In the genomic region with DNA sequence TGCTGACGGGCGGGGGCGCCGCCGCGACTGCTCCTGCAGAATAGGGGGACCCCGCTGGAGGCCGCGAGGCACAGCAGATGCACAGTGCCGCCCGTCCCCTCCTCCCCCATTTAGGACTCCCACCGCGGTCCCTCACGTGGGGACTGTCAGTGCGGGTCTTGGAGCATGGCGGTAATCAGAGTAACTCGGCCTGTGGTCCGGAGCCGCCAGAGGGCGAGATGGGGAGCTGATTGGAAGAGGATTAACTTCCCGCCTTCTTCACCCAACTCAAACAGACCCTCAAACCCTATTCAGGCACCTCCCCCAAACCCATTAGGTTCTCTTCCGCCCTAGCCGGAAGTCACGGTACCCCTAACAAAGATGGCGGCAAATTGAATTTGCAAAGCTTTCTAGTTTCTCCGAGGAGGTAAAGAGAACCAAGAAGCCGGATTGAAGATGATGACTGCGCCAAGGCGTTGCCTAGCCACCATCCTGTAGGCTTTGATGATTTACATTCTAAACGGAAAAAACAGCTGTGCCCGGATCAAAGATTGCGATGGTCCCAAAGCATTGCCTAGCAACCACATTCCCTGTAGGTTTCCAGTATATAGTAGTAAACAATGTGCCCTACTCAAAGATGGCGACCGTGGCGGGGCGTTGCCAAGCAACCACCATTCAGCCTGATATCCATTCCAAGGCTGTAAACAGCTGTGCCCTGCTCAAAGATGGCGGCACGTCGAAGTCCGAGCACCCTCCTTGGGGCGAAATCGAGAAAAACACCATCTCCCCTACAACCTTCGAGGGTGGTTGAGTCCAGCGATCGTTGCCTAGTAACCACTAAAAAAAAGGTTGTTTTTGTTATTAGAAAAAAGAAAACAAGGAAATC, we compare ENCODE assay signal across 8 cellular contexts. TPM values are rescaled to one million over a fixed set of nuclear protein-coding genes. Genes with fewer than 3 reads are reported as not detected.
A peak's percentile ranks its signal among the peaks of the same experiment; 100 is the strongest.
DNase-seq lines count a peak whose midpoint lies in the region; ATAC-seq, FAIRE-seq and TF ChIP-seq lines count a peak whose summit lies in the region.

A gene with protein sequence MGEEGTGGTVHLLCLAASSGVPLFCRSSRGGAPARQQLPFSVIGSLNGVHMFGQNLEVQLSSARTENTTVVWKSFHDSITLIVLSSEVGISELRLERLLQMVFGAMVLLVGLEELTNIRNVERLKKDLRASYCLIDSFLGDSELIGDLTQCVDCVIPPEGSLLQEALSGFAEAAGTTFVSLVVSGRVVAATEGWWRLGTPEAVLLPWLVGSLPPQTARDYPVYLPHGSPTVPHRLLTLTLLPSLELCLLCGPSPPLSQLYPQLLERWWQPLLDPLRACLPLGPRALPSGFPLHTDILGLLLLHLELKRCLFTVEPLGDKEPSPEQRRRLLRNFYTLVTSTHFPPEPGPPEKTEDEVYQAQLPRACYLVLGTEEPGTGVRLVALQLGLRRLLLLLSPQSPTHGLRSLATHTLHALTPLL (minus strand): TSS at position 296 of the 865 bp plus-strand sequence. CDS start 186 bp downstream, at position 110.

- H3K4me1 ChIP-seq in small intestine (ENCODE audit: control insufficient read depth in 2 of 2, insufficient read depth in 1 of 2, low read depth in 1 of 2, low read length in 1 of 2), result peaks cover 0 to 4% of the 10 kb centered on the region in 2 donors

- POLR2A ChIA-PET in activated B cell treated with CpG ODN at 0.5 μM for 24 hours (lab: Charles Lee), result interaction anchor here (0.6 to 2.8 kb wide), 19 partner anchors 31 to 516 kb away, joined by 3 to 23 read pairs (median 6); a partner anchor contains a TSS

- H3K27ac Mint-ChIP-seq in activated B cell treated with CpG ODN at 0.5 μM for 24 hours, result peak within 1 kb of the TSS; percentile 99

- peaks cover 42% of the 10 kb centered on the region for H3K4me1 Mint-ChIP-seq in activated B cell treated with CpG ODN at 0.5 μM for 24 hours

- no peaks in the 10 kb centered on the region for H3K36me3 ChIP-seq in small intestine (ENCODE audit: control insufficient read depth in 2 of 2, insufficient read depth in 2 of 2, low read length in 2 of 2)

- no peaks in the 10 kb centered on the region for H3K27me3 Mint-ChIP-seq in activated B cell treated with CpG ODN at 0.5 μM for 24 hours

- TF ChIP-seq CTCF in GM13976 (IDR thresholded peaks at IDR 0.05; ENCODE audit: borderline replicate concordance, control extremely low read depth, extremely low read depth, insufficient read depth, missing control alignments) (no peak), activated B cell treated with CpG ODN at 0.5 μM for 24 hours (IDR thresholded peaks at IDR 0.05) (no peak), cardiac fibroblast (IDR thresholded peaks at IDR 0.05; ENCODE audit: low read depth, low read length) (no peak)

- H3K27ac ChIP-seq in small intestine (ENCODE audit: low read depth in 1 of 2, low read length in 1 of 2), result peak within 1 kb of the TSS; percentile 4 to 82

- H3K27me3 ChIP-seq in small intestine (ENCODE audit: control insufficient read depth in 2 of 2, insufficient read depth in 2 of 2, low read length in 2 of 2), result no peaks in the 10 kb centered on the region

- peak within 1 kb of the TSS; percentile 94 for H3K4me3 Mint-ChIP-seq in activated B cell treated with CpG ODN at 0.5 μM for 24 hours

- FAIRE-seq in small intestine (lab: Jason Lieb, UNC), result no peak

- peak; percentile 39 for ATAC-seq in HG03108 (IDR thresholded peaks at IDR 0.05; ENCODE audit: unreplicated experiment)
- ATAC-seq in activated B cell treated with CpG ODN at 0.5 μM for 24 hours (ENCODE audit: low read depth), result peak; percentile 58
- no peak for ATAC-seq in HG03025 (IDR thresholded peaks at IDR 0.05; ENCODE audit: low FRiP score, unreplicated experiment)

- H3K4me3 ChIP-seq in cardiac fibroblast (replicated peaks in 1 of 2; ENCODE audit: low read depth in 2 of 2, low read length in 2 of 2) (peak within 1 kb of the TSS; percentile 69 to 77), small intestine (ENCODE audit: low read depth in 1 of 2, low read length in 2 of 2) (peak within 1 kb of the TSS; percentile 26 to 56)

- no peaks in the 10 kb centered on the region for H3K9me3 ChIP-seq in small intestine (ENCODE audit: control insufficient read depth, low read depth)

- no peaks in the 10 kb centered on the region for H3K9me3 Mint-ChIP-seq in activated B cell treated with CpG ODN at 0.5 μM for 24 hours

- peaks cover 12% of the 10 kb centered on the region for H3K36me3 Mint-ChIP-seq in activated B cell treated with CpG ODN at 0.5 μM for 24 hours (ENCODE audit: low read depth)

- CTCF ChIA-PET in activated B cell treated with CpG ODN at 0.5 μM for 24 hours (lab: Charles Lee), result interaction anchor here (0.9 kb wide), 1 partner anchor 63 kb away, joined by 4 read pairs; a partner anchor contains a TSS

- in situ Hi-C loops in GM13976 (cut with MboI; ENCODE audit: low sequenced_read_pairs, unreplicated experiment), result no loop called here

- intact Hi-C loops in activated B cell treated with CpG ODN at 0.5 μM for 24 hours (cut with micrococcal nuclease), result loop anchor here (1.0 to 2.0 kb wide), 9 partner anchors 37 to 1176 kb away; a partner anchor contains a TSS

- WGBS in small intestine, 3 donors, result 1 to 2% (median 1%) methylated on average over 44 to 45 of the region's 45 CpGs

- peak; percentile 94 for DNase-seq in GM13976 (ENCODE audit: low spot score)
- DNase-seq in NCI-H2227 treated with DMSO at 0.1 percent for 48 hours (lab: John Stamatoyannopoulos, UW), result peak; percentile 96
- peak; percentile 81 for DNase-seq in activated B cell treated with CpG ODN at 0.5 μM for 24 hours
- peak; percentile 99 to 100 for DNase-seq in cardiac fibroblast (ENCODE audit: low read depth in 2 of 2)
- DNase-seq in iPS-NIHi7 (ENCODE audit: extremely low spot score), result peak; percentile 89
- DNase-seq in small intestine, result peak; percentile 96

RNA-seq across cellular contexts. Expression of the gene that starts here (rescaled TPM):
- total RNA-seq in activated B cell treated with CpG ODN at 0.5 μM for 24 hours, result 12.0 and 15.0 TPM in 2 replicates
- polyA plus RNA-seq in small intestine, result 10 to 100 TPM in 1 of 3 donors, 1 to 10 TPM in 2; 4.1 to 14.9 (median 5.1) TPM
